In the genomic region with DNA sequence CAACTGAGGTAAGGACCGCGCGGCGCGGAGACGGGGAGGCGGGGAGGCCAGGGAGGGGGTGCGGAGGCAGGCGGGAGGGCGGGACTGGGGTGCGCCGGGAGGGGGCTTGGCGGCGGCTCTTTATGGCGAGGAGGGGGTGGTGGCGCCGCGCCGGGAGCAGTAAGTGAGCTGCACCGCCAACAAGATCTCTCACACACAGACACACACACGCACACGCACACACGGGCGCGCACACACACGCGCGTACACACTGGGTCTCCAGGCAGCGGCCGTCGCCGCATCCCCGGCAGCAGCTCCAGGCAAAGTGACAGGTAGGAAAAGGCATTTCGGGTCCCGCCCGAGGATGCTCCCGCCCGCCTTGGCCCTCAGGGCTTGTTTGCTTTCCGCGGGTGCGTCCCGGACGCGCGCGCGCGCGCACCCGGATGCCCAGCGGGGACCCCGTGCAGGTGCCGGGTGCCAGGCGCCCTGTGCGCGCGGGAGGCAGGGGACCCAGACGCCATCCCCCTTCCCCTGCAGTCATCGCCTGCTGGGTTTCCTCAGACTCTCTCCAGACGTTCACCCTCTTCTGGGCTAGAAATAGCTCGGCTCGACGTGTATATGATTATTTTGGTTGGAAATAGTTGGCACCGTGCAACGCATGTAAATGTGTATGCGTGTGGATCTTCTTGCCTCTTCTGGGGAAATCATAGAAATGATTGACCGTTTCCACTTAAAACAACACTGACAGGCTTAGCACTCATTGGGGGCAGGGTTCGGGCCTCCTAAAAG, we compare ENCODE assay signal across 8 cellular contexts. TPM values are rescaled to one million over a fixed set of nuclear protein-coding genes. Genes with fewer than 3 reads are reported as not detected.
DNase-seq lines count a peak whose midpoint lies in the region; ATAC-seq and TF ChIP-seq lines count a peak whose summit lies in the region.

Gene PLCB4 (plus strand): TSS at position 192 of the 768 bp plus-strand sequence. CDS start 238,728 bp downstream, outside the sequence.

- no peaks in the 10 kb centered on the region for H3K36me3 ChIP-seq in HUES64 (ENCODE audit: insufficient read depth, low read length)

- ATAC-seq in esophagus mucosa, result peak; percentile 42
- ATAC-seq in HG03025 (IDR thresholded peaks at IDR 0.05; ENCODE audit: low FRiP score, unreplicated experiment), result no peak
- no peak for ATAC-seq in effector memory CD8-positive, alpha-beta T cell (replicated peaks)

- H3K4me1 ChIP-seq in HUES64 (ENCODE audit: insufficient read depth, low read length), result peaks cover 45% of the 10 kb centered on the region

- H3K4me3 ChIP-seq in AG04450 (ENCODE audit: low read depth, low read length) (peak within 1 kb of the TSS; percentile 89), HUES64 (ENCODE audit: low read length) (peak within 1 kb of the TSS; percentile 77)

- H3K27me3 ChIP-seq in AG04450 (ENCODE audit: control insufficient read depth, insufficient read depth, low read length), result no peaks in the 10 kb centered on the region
- no peaks in the 10 kb centered on the region for H3K27me3 ChIP-seq in HUES64 (ENCODE audit: insufficient read depth, low read length)

- POLR2A ChIA-PET in AG04450 (lab: Yijun Ruan, JAX), result interaction anchor here (1.3 to 1.4 kb wide), 2 partner anchors 18 to 215 kb away, joined by 4 to 5 read pairs; no protein-coding TSS in a partner anchor

- peaks cover 1 to 3% of the 10 kb centered on the region in 2 donors for H3K4me1 Mint-ChIP-seq in effector memory CD8-positive, alpha-beta T cell (ENCODE audit: low read depth in 2 of 2)

- no peak within 1 kb of the TSS for H3K27ac Mint-ChIP-seq in effector memory CD8-positive, alpha-beta T cell

- H3K9me3 ChIP-seq in AG04450 (ENCODE audit: control insufficient read depth, insufficient read depth, low read length) (no peaks in the 10 kb centered on the region), HUES64 (ENCODE audit: insufficient read depth, low read depth, low read length) (no peaks in the 10 kb centered on the region)

- H3K9ac ChIP-seq in HUES64 (ENCODE audit: low read depth, low read length), result peak within 1 kb of the TSS; percentile 85

- DNase-seq in AG04450 (ENCODE audit: low read depth, low spot score) (no peak), SK-N-DZ (ENCODE audit: low spot score) (peak; percentile 74), myocyte (ENCODE audit: low read depth) (peak; percentile 43), mesenteric fat pad (ENCODE audit: low spot score) (no peak)
- DNase-seq in effector memory CD8-positive, alpha-beta T cell, result no peak

- no peak for TF ChIP-seq CTCF in AG04450 (IDR thresholded peaks at IDR 0.05; ENCODE audit: low read depth, low read length)

- CTCF ChIA-PET in AG04450 (lab: Charles Lee), result interaction anchor here (0.9 to 4.3 kb wide), 3 partner anchors 73 to 324 kb away, joined by 4 to 16 read pairs (median 4); no protein-coding TSS in a partner anchor

- H3K27ac ChIP-seq in AG04450 (ENCODE audit: low read depth, low read length) (peak within 1 kb of the TSS; percentile 25), HUES64 (ENCODE audit: low read depth, low read length) (peak within 1 kb of the TSS; percentile 62)

- H3K4me3 Mint-ChIP-seq in effector memory CD8-positive, alpha-beta T cell, result no peak within 1 kb of the TSS

- H3K27me3 Mint-ChIP-seq in effector memory CD8-positive, alpha-beta T cell, result peaks cover 6 to 9% of the 10 kb centered on the region in 2 donors

- H3K36me3 Mint-ChIP-seq in effector memory CD8-positive, alpha-beta T cell (ENCODE audit: insufficient read depth), result no peaks in the 10 kb centered on the region

- peaks cover 5 to 14% of the 10 kb centered on the region in 2 donors for H3K9me3 Mint-ChIP-seq in effector memory CD8-positive, alpha-beta T cell

- WGBS in HUES64, result 2% methylated on average over 63 of the region's 68 CpGs

RNA-seq across cellular contexts. Expression of gene PLCB4, which starts in this region (rescaled TPM):
- 13.0 and 18.6 TPM in 2 replicates for polyA plus RNA-seq in AG04450 (2011; rRNA removed)
- 15.9 and 18.1 TPM in 2 replicates for polyA minus RNA-seq in AG04450 (2011; rRNA and poly(A)+ RNA removed)
- polyA plus RNA-seq in HUES64 (2013, experiment 1 of 2), result 8.2 TPM
- 11.2 TPM for polyA plus RNA-seq in HUES64 (2013, experiment 2 of 2)
- 11.7 and 28.5 TPM in 2 replicates for polyA plus RNA-seq in SK-N-DZ (2014; cell fraction: cytosol; rRNA removed)
- 13.1 and 16.2 TPM in 2 replicates for polyA plus RNA-seq in SK-N-DZ (2014; cell fraction: nucleus; rRNA removed)
- total RNA-seq in esophagus mucosa (1.1 TPM), myocyte (1.2 and 5.3 TPM in 2 replicates), mesenteric fat pad (5.3 TPM)
- polyA plus RNA-seq in myocyte (2012), result 7.6 TPM

Comparison
In these comparisons a context has a peak if more than half of its experiments do, and no peak if none do; other contexts are left out.
1. DNase-seq: peak in SK-N-DZ (single experiment) and myocyte (single experiment); none in AG04450 (single experiment), mesenteric fat pad (single experiment) and effector memory CD8-positive, alpha-beta T cell (0 of 3).